In the genomic region with DNA sequence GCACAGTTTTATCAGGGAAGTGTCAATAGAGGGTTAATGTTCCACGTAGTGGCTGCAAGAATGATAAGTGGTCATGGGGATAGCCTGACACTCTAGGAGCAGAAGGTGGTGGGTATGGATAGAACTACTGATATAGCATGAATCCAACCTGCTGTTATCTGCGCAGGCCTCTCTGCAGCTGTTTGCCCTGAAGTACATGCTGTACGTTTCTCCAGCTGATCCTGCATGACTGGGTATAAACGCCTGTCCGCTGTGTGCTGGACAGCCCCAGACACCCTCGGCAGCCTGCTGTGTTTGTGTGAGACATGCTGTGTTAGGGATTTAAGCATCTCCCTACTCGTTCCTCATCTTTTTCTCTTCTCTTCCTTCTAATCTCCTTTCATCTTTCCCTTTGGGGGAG, we compare ENCODE assay signal across 13 cellular contexts.
DNase-seq lines count a peak whose midpoint lies in the region; ATAC-seq and TF ChIP-seq lines count a peak whose summit lies in the region.
"Had no signal": no experiment of that assay in that cellular context is flagged by ENCODE, and none has a peak within 500 bp of the region (broad histone marks: within the 10 kb centered on the region; RNA-seq: fewer than 3 reads in every experiment).

No MANE protein-coding gene starts in this region.

- in situ Hi-C loops in IMR-90 (cut with MboI; ENCODE audit: low sequenced_read_pairs) (no loop called here), gastrocnemius medialis (cut with MboI; ENCODE audit: low sequenced_read_pairs in 4 of 4) (loop anchor here in 1 of 4 donors (25.0 kb wide), 1 partner anchor 504 kb away; a partner anchor contains a TSS)

- no peaks in the 10 kb centered on the region for H3K27me3 ChIP-seq in IMR-90 (ENCODE audit: control insufficient read depth, insufficient read depth, low read length)
- H3K27me3 ChIP-seq in right cardiac atrium (ENCODE audit: control insufficient read depth, insufficient read depth): no peaks in the 10 kb centered on the region
- no peaks in the 10 kb centered on the region for H3K27me3 ChIP-seq in gastrocnemius medialis
- H3K27me3 ChIP-seq: ovary had no signal

- no peak overlapping the region for H3K18ac ChIP-seq in IMR-90 (ENCODE audit: low read depth, low read length)

- no peak overlapping the region for H4K91ac ChIP-seq in IMR-90 (ENCODE audit: insufficient read depth, low read depth, low read length)

- H2BK120ac ChIP-seq in IMR-90 (ENCODE audit: low read depth, low read length): no peak overlapping the region

- no peak overlapping the region for H3K4ac ChIP-seq in IMR-90 (ENCODE audit: low read depth, low read length)

- H2BK5ac ChIP-seq in IMR-90 (ENCODE audit: low read depth, low read length, poor library complexity, severe bottlenecking): no peak overlapping the region

- peak overlapping the region; percentile 44 for H2AK5ac ChIP-seq in IMR-90 (ENCODE audit: low read depth, low read length)

- POLR2A ChIA-PET in IMR-90 (lab: Charles Lee; ENCODE audit: unreplicated experiment): no interaction called here

- TF ChIP-seq CTCF in IMR-90 (conservative IDR thresholded peaks at IDR 0.05; ENCODE audit: low read depth, low read length): no peak
- TF ChIP-seq CTCF in gastrocnemius medialis (IDR thresholded peaks at IDR 0.05 in 4 of 5, conservative IDR thresholded peaks at IDR 0.05 in 1 of 5): no peak

- H3K9me3 ChIP-seq in IMR-90 (ENCODE audit: control insufficient read depth, insufficient read depth, low read length) (no peaks in the 10 kb centered on the region), right cardiac atrium (ENCODE audit: control insufficient read depth, low read length) (no peaks in the 10 kb centered on the region), gastrocnemius medialis (no peaks in the 10 kb centered on the region)
- H3K9me3 ChIP-seq: ovary had no signal

- no peak overlapping the region for H4K8ac ChIP-seq in IMR-90 (ENCODE audit: low read depth in 2 of 2, low read length in 2 of 2)

- no peak overlapping the region for H3K4me2 ChIP-seq in IMR-90 (ENCODE audit: low read depth, low read length)

- TF ChIP-seq RAD21 in IMR-90 (IDR thresholded peaks at IDR 0.05; ENCODE audit: low read length): no peak

- dilution Hi-C loops in IMR-90 (cut with HindIII; ENCODE audit: low sequenced_read_pairs, unreplicated experiment): no loop called here

- H3K56ac ChIP-seq in IMR-90 (ENCODE audit: extremely low read depth, insufficient read depth, low read length): no peak overlapping the region

- no peak overlapping the region for H4K5ac ChIP-seq in IMR-90 (ENCODE audit: low read depth, low read length)

- H3K14ac ChIP-seq in IMR-90 (replicated peaks; ENCODE audit: low read depth, low read length): no peak overlapping the region

- no peak overlapping the region for H2BK20ac ChIP-seq in IMR-90 (ENCODE audit: low read depth, low read length)

- no peak for TF ChIP-seq POLR2A in IMR-90 (IDR thresholded peaks at IDR 0.05; ENCODE audit: low read depth, low read length)
- TF ChIP-seq POLR2A in gastrocnemius medialis (IDR thresholded peaks at IDR 0.05): peak; percentile 70 to 88

- CTCF ChIA-PET in IMR-90 (lab: Yijun Ruan, JAX): no interaction called here

- intact Hi-C loops in IMR-90 (cut with micrococcal nuclease) (no loop called here), right cardiac atrium (cut with DNase I) (no loop called here), gastrocnemius medialis (cut with DNase I; ENCODE audit: low total_unique reads) (loop anchor here (1.0 kb wide), 1 partner anchor 20 kb away; no protein-coding TSS in a partner anchor)

- H2AK9ac ChIP-seq in IMR-90 (replicated peaks; ENCODE audit: low read depth, low read length, poor library complexity): no peak overlapping the region

- peaks cover 35% of the 10 kb centered on the region for H3K9me1 ChIP-seq in IMR-90 (ENCODE audit: insufficient read depth, low read length)

- H3K4me3 ChIP-seq in IMR-90 (ENCODE audit: insufficient read depth, low read depth, low read length) (no peak overlapping the region), right cardiac atrium (ENCODE audit: low read length) (no peak overlapping the region), gastrocnemius medialis (peak overlapping the region in 2 of 4 donors; percentile 7 to 23)
- H3K4me3 ChIP-seq: ovary had no signal

- 0 out of 2 replicates have a peak overlapping the region, but pooled peaks have one; percentile 1 for H3K9ac ChIP-seq in IMR-90 (ENCODE audit: low read depth, low read length)

- peak; percentile 63; the same call in 1 of the 2 replicates for ATAC-seq in IMR-90 (ENCODE audit: low read depth)
- ATAC-seq in right cardiac atrium: peak; percentile 92 to 93
- ATAC-seq in gastrocnemius medialis: peak; percentile 89 to 93
- no peak for ATAC-seq in activated T-cell treated with anti-CD3 and anti-CD28 coated beads, Interleukin-2, amount 50 U/mL, for 72 hours (replicated peaks in 1 of 2)
- no peak for ATAC-seq in GM19328 (IDR thresholded peaks at IDR 0.05; ENCODE audit: unreplicated experiment)

- H2BK15ac ChIP-seq in IMR-90 (ENCODE audit: low read depth, low read length): no peak overlapping the region

- H3K4me1 ChIP-seq in IMR-90 (ENCODE audit: control insufficient read depth, insufficient read depth, low read length) (peaks cover 22% of the 10 kb centered on the region), right cardiac atrium (ENCODE audit: control insufficient read depth, insufficient read depth, low read length) (peaks cover 6% of the 10 kb centered on the region), gastrocnemius medialis (peaks cover 36 to 37% of the 10 kb centered on the region in 2 donors)

- H3K4me1 Mint-ChIP-seq in activated T-cell treated with anti-CD3 and anti-CD28 coated beads, Interleukin-2, amount 50 U/mL, for 72 hours (ENCODE audit: low read depth): peaks cover 51% of the 10 kb centered on the region

- H3K27ac ChIP-seq in IMR-90 (ENCODE audit: insufficient read depth, low read length) (no peak overlapping the region), right cardiac atrium (ENCODE audit: low read length) (peak overlapping the region; percentile 15), gastrocnemius medialis (peak overlapping the region; percentile 84 to 89 (median 86))
- H3K27ac ChIP-seq: ovary had no signal

- H4K20me1 ChIP-seq in IMR-90 (ENCODE audit: insufficient read depth, low read length): peaks cover 73% of the 10 kb centered on the region

- peaks cover 42 to 88% of the 10 kb centered on the region in 2 experiments for H3K79me1 ChIP-seq in IMR-90 (ENCODE audit: low read depth in 1 of 2, low read length in 2 of 2)

- no peak overlapping the region for H3K4me3 Mint-ChIP-seq in activated T-cell treated with anti-CD3 and anti-CD28 coated beads, Interleukin-2, amount 50 U/mL, for 72 hours
- H3K4me3 Mint-ChIP-seq: CD14-positive monocyte had no signal

- 33% methylated on average over 1 of the region's 7 CpGs; no CpG with 5 or more reads in 1 of the 2 experiments for WGBS in IMR-90 (ENCODE audit: extremely low coverage in 2 of 2, insufficient read length in 1 of 2), 2 experiments
- WGBS in right cardiac atrium: 47% methylated on average over 7 of the region's 7 CpGs

- no peaks in the 10 kb centered on the region for H3K9me3 Mint-ChIP-seq in activated T-cell treated with anti-CD3 and anti-CD28 coated beads, Interleukin-2, amount 50 U/mL, for 72 hours
- H3K9me3 Mint-ChIP-seq: IgD-negative memory B cell had no signal

- H3K27me3 Mint-ChIP-seq in activated T-cell treated with anti-CD3 and anti-CD28 coated beads, Interleukin-2, amount 50 U/mL, for 72 hours (ENCODE audit: low read depth): no peaks in the 10 kb centered on the region

- H3K36me3 ChIP-seq in IMR-90 (ENCODE audit: control insufficient read depth, insufficient read depth, low read length) (peaks cover 2% of the 10 kb centered on the region), gastrocnemius medialis (no peaks in the 10 kb centered on the region)
- H3K36me3 ChIP-seq: ovary had no signal

- H3K27ac Mint-ChIP-seq in activated T-cell treated with anti-CD3 and anti-CD28 coated beads, Interleukin-2, amount 50 U/mL, for 72 hours: no peak overlapping the region
- H3K27ac Mint-ChIP-seq: CD14-positive monocyte had no signal

- DNase-seq in IMR-90: peak; percentile 67
- peak; percentile 39 for DNase-seq in cerebellar cortex (ENCODE audit: low spot score)
- peak; percentile 46 to 77 (median 68) for DNase-seq in right cardiac atrium
- peak; percentile 86 to 92 for DNase-seq in gastrocnemius medialis
- DNase-seq in CD1c-positive myeloid dendritic cell (ENCODE audit: extremely low spot score): no peak
- DNase-seq in activated T-cell treated with anti-CD3 and anti-CD28 coated beads, Interleukin-2, amount 50 U/mL, for 72 hours: no peak
- no peak for DNase-seq in stimulated activated CD4-positive, alpha-beta T cell treated with anti-CD3 and anti-CD28 coated beads, Interleukin-4, amount 100 ng/mL, for 1 hour
- DNase-seq: islet precursor cell, NCI-H1930 had no signal

- H2AFZ ChIP-seq in IMR-90 (replicated peaks; ENCODE audit: low read length, poor library complexity): peak overlapping the region; percentile 40

- BruUV-seq in IMR-90 (replicated peaks; lab: Mats Ljungman, UMichigan): no TSS peak

- no peak overlapping the region; the same call in 1 of the 2 replicates for H3K23ac ChIP-seq in IMR-90 (ENCODE audit: low read depth, low read length)

- peaks cover 0 to 2% of the 10 kb centered on the region in 2 donors for H3K36me3 Mint-ChIP-seq in activated T-cell treated with anti-CD3 and anti-CD28 coated beads, Interleukin-2, amount 50 U/mL, for 72 hours (ENCODE audit: insufficient read depth in 2 of 2)

TF ChIP-seq in IMR-90, 13 proteins besides CTCF, POLR2A, EP300 and RAD21 (continues in another document):
- TF ChIP-seq FOS (IDR thresholded peaks at IDR 0.05; ENCODE audit: low read depth, low read length) (no peak), RFX5 (IDR thresholded peaks at IDR 0.05; ENCODE audit: low read depth, low read length) (no peak), MAZ (IDR thresholded peaks at IDR 0.05; ENCODE audit: borderline replicate concordance, low read depth, low read length) (no peak), MAFK (IDR thresholded peaks at IDR 0.05; ENCODE audit: low read depth, low read length) (no peak), BHLHE40 (IDR thresholded peaks at IDR 0.05; ENCODE audit: low read depth, low read length) (no peak), RCOR1 (IDR thresholded peaks at IDR 0.05; ENCODE audit: insufficient replicate concordance, low read length) (no peak), MXI1 (IDR thresholded peaks at IDR 0.05; ENCODE audit: borderline replicate concordance, low read depth, low read length) (peak; percentile 33; the same call in 1 of the 2 replicates), NFE2L2 (IDR thresholded peaks at IDR 0.05; ENCODE audit: low read depth, low read length) (peak; percentile 48; the same call in 1 of the 2 replicates), CHD1 (IDR thresholded peaks at IDR 0.05; ENCODE audit: low read depth, low read length) (no peak)

Comparison
In these comparisons a context has a peak if more than half of its experiments do, and no peak if none do; other contexts are left out.
1. ATAC-seq: peak in IMR-90 (single experiment), right cardiac atrium (2 of 2) and gastrocnemius medialis (2 of 2); none in activated T-cell treated with anti-CD3 and anti-CD28 coated beads, Interleukin-2, amount 50 U/mL, for 72 hours (0 of 2) and GM19328 (single experiment).
2. DNase-seq: peak in IMR-90 (single experiment), cerebellar cortex (single experiment), right cardiac atrium (3 of 3) and gastrocnemius medialis (2 of 2); none in CD1c-positive myeloid dendritic cell (single experiment), activated T-cell treated with anti-CD3 and anti-CD28 coated beads, Interleukin-2, amount 50 U/mL, for 72 hours (0 of 2) and stimulated activated CD4-positive, alpha-beta T cell treated with anti-CD3 and anti-CD28 coated beads, Interleukin-4, amount 100 ng/mL, for 1 hour (single experiment).